In the genomic region with DNA sequence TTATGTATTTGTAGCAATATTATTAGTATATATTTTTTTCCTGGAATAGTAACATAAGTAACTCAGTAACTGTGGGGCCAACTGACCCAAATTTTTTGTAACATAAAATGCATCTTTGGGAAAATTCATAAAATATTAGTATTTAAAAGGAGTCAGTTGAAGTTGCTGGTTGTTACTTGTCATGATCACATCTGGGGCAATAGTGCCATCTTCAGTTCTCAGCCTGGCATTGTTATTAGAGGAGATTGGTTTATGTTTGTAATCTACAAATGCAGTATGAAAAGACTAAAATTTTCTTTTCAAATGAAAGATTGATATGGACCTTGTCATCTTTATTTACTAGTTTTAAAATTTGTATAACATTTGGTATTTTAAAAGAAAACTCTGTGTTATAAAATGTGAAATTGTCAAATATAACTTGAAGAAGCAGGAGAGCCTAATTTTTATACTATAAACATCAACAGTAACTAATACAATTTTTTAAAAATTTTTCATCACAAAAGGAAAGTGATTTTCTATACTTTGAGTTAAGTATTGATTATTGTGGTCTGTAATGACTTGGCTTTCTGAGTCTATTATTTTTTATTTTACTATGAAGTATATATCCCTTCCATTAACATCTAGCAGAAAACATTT, we compare ENCODE assay signal across 9 cellular contexts.
DNase-seq lines count a peak whose midpoint lies in the region; ATAC-seq, FAIRE-seq and TF ChIP-seq lines count a peak whose summit lies in the region.
"Had no signal": no experiment of that assay in that cellular context is flagged by ENCODE, and none has a peak within 500 bp of the region (broad histone marks: within the 10 kb centered on the region; RNA-seq: fewer than 3 reads in every experiment).

No MANE protein-coding gene starts in this region.

- H3K27ac ChIP-seq in C4-2B (no peak overlapping the region), SK-N-MC (no peak overlapping the region)

- DNase-seq in LoVo (ENCODE audit: low spot score) (peak; percentile 35), SK-N-MC (ENCODE audit: low read depth, low spot score) (peak; percentile 10), glomerular visceral epithelial cell (ENCODE audit: extremely low spot score) (peak; percentile 56), urothelium cell line (ENCODE audit: low spot score) (peak; percentile 9), GM19240 (ENCODE audit: insufficient read length, low spot score) (no peak)
- no peak for DNase-seq in activated naive CD4-positive, alpha-beta T cell (lab: John Stamatoyannopoulos, UW)

- FAIRE-seq in urothelium cell line (lab: Jason Lieb, UNC) = no peak

- H3K4me3 ChIP-seq in SK-N-MC = no peak overlapping the region
- H3K4me3 ChIP-seq: mucosa of descending colon had no signal

- H3K36me3 ChIP-seq in SK-N-MC (ENCODE audit: insufficient read depth, low read length) = no peaks in the 10 kb centered on the region

- H3K9me3 ChIP-seq in SK-N-MC (ENCODE audit: low read depth, low read length) = no peaks in the 10 kb centered on the region
- H3K9me3 ChIP-seq: mucosa of descending colon had no signal

- TF ChIP-seq CTCF in C4-2B (conservative IDR thresholded peaks at IDR 0.05) = peak; percentile 92

- ATAC-seq in GM18867 (IDR thresholded peaks at IDR 0.05; ENCODE audit: unreplicated experiment) = peak; percentile 63
- ATAC-seq: mucosa of descending colon had no signal

- no peak overlapping the region for H3K9ac ChIP-seq in SK-N-MC (ENCODE audit: insufficient read length)

Comparison
In these comparisons a context has a peak if more than half of its experiments do, and no peak if none do; other contexts are left out.
1. DNase-seq: peak in LoVo (single experiment), SK-N-MC (single experiment), glomerular visceral epithelial cell (single experiment) and urothelium cell line (single experiment); none in activated naive CD4-positive, alpha-beta T cell (0 of 4) and GM19240 (single experiment).